In the genomic region with DNA sequence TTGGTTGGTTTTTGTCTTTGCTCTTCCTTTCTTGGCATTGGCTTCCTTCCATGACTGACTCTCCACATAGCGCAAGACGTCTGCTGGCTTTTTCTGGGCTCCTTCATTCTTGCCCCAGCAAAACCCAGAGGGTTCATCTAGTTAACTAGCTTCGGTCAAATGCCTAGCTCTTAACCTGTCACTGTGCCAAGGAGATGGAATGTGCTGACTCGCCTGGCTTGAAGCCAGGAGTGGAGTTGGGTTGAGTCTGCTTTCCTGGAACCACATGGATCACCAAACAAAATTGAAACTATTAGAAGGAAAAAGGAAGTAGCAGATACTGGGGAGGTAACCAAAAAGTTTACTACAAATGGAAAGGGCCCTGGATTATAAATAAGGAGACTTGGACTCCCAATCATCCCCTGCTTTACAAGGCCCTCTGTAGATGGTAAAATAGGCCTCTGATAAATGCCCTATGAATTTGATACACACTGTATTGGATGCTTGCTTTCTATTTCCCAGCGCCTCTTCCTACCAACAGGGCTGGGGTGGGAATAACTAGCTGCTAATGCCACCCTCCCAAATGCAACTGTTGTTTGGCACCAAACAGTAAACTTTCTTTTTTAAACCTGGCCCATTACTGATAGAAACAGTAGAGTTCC, we compare ENCODE assay signal across 8 cellular contexts. TPM values are rescaled to one million over a fixed set of nuclear protein-coding genes. Genes with fewer than 3 reads are reported as not detected.
DNase-seq lines count a peak whose midpoint lies in the region; ATAC-seq and TF ChIP-seq lines count a peak whose summit lies in the region.

No MANE protein-coding gene starts in this region.

- H3K36me3 Mint-ChIP-seq in GM23338 (ENCODE audit: low read depth): peaks cover 3% of the 10 kb centered on the region; the same call in 1 of the 3 replicates
- H3K36me3 Mint-ChIP-seq in activated T-cell treated with anti-CD3 and anti-CD28 coated beads, Interleukin-2, amount 50 U/mL, for 4 hours (ENCODE audit: insufficient read depth): peaks cover 42% of the 10 kb centered on the region

- DNase-seq in GM23338 (ENCODE audit: low spot score) (no peak), RPMI8226 (peak; percentile 69), fibroblast of the conjunctiva (ENCODE audit: low read depth) (peak; percentile 85), sciatic nerve (ENCODE audit: low spot score) (peak; percentile 66), iPS-NIHi11 (ENCODE audit: low spot score) (no peak), mesenteric fat pad (ENCODE audit: low spot score) (no peak)
- no peak for DNase-seq in effector CD8-positive, alpha-beta T cell (lab: John Stamatoyannopoulos, UW)
- DNase-seq in activated T-cell treated with anti-CD3 and anti-CD28 coated beads, Interleukin-2, amount 50 U/mL, for 4 hours: no peak

- no peaks in the 10 kb centered on the region for H3K9me2 ChIP-seq in GM23338 (ENCODE audit: insufficient read depth)

- no peak overlapping the region for H3K4me3 Mint-ChIP-seq in GM23338
- H3K4me3 Mint-ChIP-seq in activated T-cell treated with anti-CD3 and anti-CD28 coated beads, Interleukin-2, amount 50 U/mL, for 4 hours: no peak overlapping the region

- peak overlapping the region; percentile 44; the same call in 1 of the 2 replicates for H3K27ac Mint-ChIP-seq in GM23338

- peaks cover 6% of the 10 kb centered on the region; the same call in 1 of the 2 replicates for H3K79me2 ChIP-seq in GM23338 (replicated peaks; ENCODE audit: insufficient read depth)

- no peaks in the 10 kb centered on the region for H4K20me1 ChIP-seq in GM23338 (replicated peaks; ENCODE audit: insufficient read depth)

- intact Hi-C loops in sciatic nerve (cut with DNase I): no loop called here

- H3K4me1 ChIP-seq in GM23338 (ENCODE audit: insufficient read depth): no peaks in the 10 kb centered on the region; the same call in 1 of the 2 replicates

- H2AFZ ChIP-seq in GM23338: no peak overlapping the region

- no peak overlapping the region for H3K4me3 ChIP-seq in GM23338

- H3K36me3 ChIP-seq in GM23338 (ENCODE audit: insufficient read depth): no peaks in the 10 kb centered on the region

- H3K4me1 Mint-ChIP-seq in GM23338: peaks cover 4% of the 10 kb centered on the region; the same call in 2 of the 3 replicates
- peaks cover 69% of the 10 kb centered on the region for H3K4me1 Mint-ChIP-seq in activated T-cell treated with anti-CD3 and anti-CD28 coated beads, Interleukin-2, amount 50 U/mL, for 4 hours (ENCODE audit: low read depth)

- no peak overlapping the region for H3K4me2 ChIP-seq in GM23338

- ATAC-seq in GM23338 (no peak), sciatic nerve (peak; percentile 24)
- ATAC-seq in activated T-cell treated with anti-CD3 and anti-CD28 coated beads, Interleukin-2, amount 50 U/mL, for 4 hours: no peak

- H3F3A ChIP-seq in GM23338 (replicated peaks; ENCODE audit: low read depth): no peaks in the 10 kb centered on the region

- no peak for TF ChIP-seq CTCF in GM23338 (conservative IDR thresholded peaks at IDR 0.05; ENCODE audit: low read depth in 2 of 2)

- H3K27ac ChIP-seq in GM23338 (ENCODE audit: low read depth): no peak overlapping the region

- H3K27me3 Mint-ChIP-seq in GM23338 (ENCODE audit: insufficient read depth, low read depth, poor library complexity): no peaks in the 10 kb centered on the region
- H3K27me3 Mint-ChIP-seq in activated T-cell treated with anti-CD3 and anti-CD28 coated beads, Interleukin-2, amount 50 U/mL, for 4 hours (ENCODE audit: low read depth): no peaks in the 10 kb centered on the region

- no peaks in the 10 kb centered on the region for H3K9me3 Mint-ChIP-seq in GM23338
- no peaks in the 10 kb centered on the region for H3K9me3 Mint-ChIP-seq in activated T-cell treated with anti-CD3 and anti-CD28 coated beads, Interleukin-2, amount 50 U/mL, for 4 hours

- no peaks in the 10 kb centered on the region for H3K27me3 ChIP-seq in GM23338 (ENCODE audit: insufficient read depth)

TF ChIP-seq in GM23338, 12 proteins besides CTCF, POLR2A, EP300 and RAD21:
- TF ChIP-seq CREB1 (CRISPR knock-in tag; IDR thresholded peaks at IDR 0.05; ENCODE audit: low read depth): no peak

RNA-seq across cellular contexts. Expression of gene MALT1, which starts 11.3 kb away (rescaled TPM):
- total RNA-seq in GM23338 (2014; rRNA removed; shearing (Covaris generic)): 16.3 and 18.8 TPM in 2 replicates
- 5.2 and 5.4 TPM in 2 replicates for polyA plus RNA-seq in GM23338 (2016; fragmentation: Nextera tagmentation; extraction: Ambion mirVana)
- total RNA-seq in sciatic nerve (25.5 TPM), mesenteric fat pad (17.3 TPM)
- total RNA-seq in activated T-cell treated with anti-CD3 and anti-CD28 coated beads, Interleukin-2, amount 50 U/mL, for 4 hours: 10 to 100 TPM; 31.1 to 49.3 (median 39.8) TPM

RNA-seq across cellular contexts. Expression of gene ALPK2, which starts 53.7 kb away (rescaled TPM):
- total RNA-seq in GM23338 (2014; rRNA removed; shearing (Covaris generic)): 0.03 and 1.4 TPM in 2 replicates
- polyA plus RNA-seq in GM23338 (2016; fragmentation: Nextera tagmentation; extraction: Ambion mirVana): 0.14 and 0.23 TPM in 2 replicates
- 0.09 TPM for total RNA-seq in sciatic nerve
- total RNA-seq in mesenteric fat pad: not detected
- 1 to 10 TPM in 1 of 3 donors, under 1 TPM in 2; 0.24 to 1.5 (median 0.43) TPM for total RNA-seq in activated T-cell treated with anti-CD3 and anti-CD28 coated beads, Interleukin-2, amount 50 U/mL, for 4 hours

Comparison
In these comparisons a context has a peak if more than half of its experiments do, and no peak if none do; other contexts are left out.
1. DNase-seq: peak in RPMI8226 (single experiment), fibroblast of the conjunctiva (single experiment) and sciatic nerve (single experiment); none in GM23338 (single experiment), iPS-NIHi11 (single experiment), mesenteric fat pad (single experiment), effector CD8-positive, alpha-beta T cell (single experiment) and activated T-cell treated with anti-CD3 and anti-CD28 coated beads, Interleukin-2, amount 50 U/mL, for 4 hours (single experiment).